21 cellular contexts compared by ENCODE assay signal in genomic region chr14:88935083-88935482, GRCh38.
"Had no signal": no experiment of that assay in that cellular context is flagged by ENCODE, and none has a peak within 500 bp of the region (broad histone marks: within the 10 kb centered on the region; RNA-seq: fewer than 3 reads in every experiment).

No MANE protein-coding gene starts in this region.

- H3K79me2 ChIP-seq: hepatocyte had no signal

- H3K4me1 ChIP-seq: gastrocnemius medialis, heart left ventricle, lower lobe of right lung, prostate gland, spleen, testis, tibial artery had no signal

- H3K27ac ChIP-seq: gastrocnemius medialis, heart left ventricle, hepatocyte, lower lobe of right lung, prostate gland, skin epidermis, spleen, testis, tibial artery had no signal

- H3K4me2 ChIP-seq: hepatocyte had no signal

- H2AFZ ChIP-seq: hepatocyte had no signal

- DNase-seq: cerebellar nuclear complex; cortex of kidney; effector memory CD8-positive, alpha-beta T cell; gastrocnemius medialis; heart left ventricle; left colon; left ventricle myocardium superior; lower lobe of right lung; natural killer cell; nucleus accumbens; right cardiac atrium; spleen; stimulated activated CD4-positive, alpha-beta T cell treated with anti-CD3 and anti-CD28 coated beads, Interleukin-4, amount 100 ng/mL, for 4 hours; stimulated activated naive CD8-positive, alpha-beta T cell treated with anti-CD3 and anti-CD28 coated beads, Interleukin-15, Interleukin-2, amounts not matched to agents 100 U/mL and 50 U/mL, for 24 hours; substantia nigra; testis; tibial artery had no signal

- H3K36me3 ChIP-seq: gastrocnemius medialis, heart left ventricle, lower lobe of right lung, prostate gland, spleen, tibial artery had no signal

- H3K4me3 ChIP-seq: gastrocnemius medialis, heart left ventricle, hepatocyte, lower lobe of right lung, prostate gland, skin epidermis, spleen, testis, tibial artery had no signal

- H3K9me3 ChIP-seq: gastrocnemius medialis, lower lobe of right lung, prostate gland, testis had no signal

- H3K27me3 ChIP-seq: gastrocnemius medialis, heart left ventricle, hepatocyte, testis had no signal

- FAIRE-seq: endometrium had no signal
